25 cellular contexts compared by ENCODE assay signal in the genomic region with DNA sequence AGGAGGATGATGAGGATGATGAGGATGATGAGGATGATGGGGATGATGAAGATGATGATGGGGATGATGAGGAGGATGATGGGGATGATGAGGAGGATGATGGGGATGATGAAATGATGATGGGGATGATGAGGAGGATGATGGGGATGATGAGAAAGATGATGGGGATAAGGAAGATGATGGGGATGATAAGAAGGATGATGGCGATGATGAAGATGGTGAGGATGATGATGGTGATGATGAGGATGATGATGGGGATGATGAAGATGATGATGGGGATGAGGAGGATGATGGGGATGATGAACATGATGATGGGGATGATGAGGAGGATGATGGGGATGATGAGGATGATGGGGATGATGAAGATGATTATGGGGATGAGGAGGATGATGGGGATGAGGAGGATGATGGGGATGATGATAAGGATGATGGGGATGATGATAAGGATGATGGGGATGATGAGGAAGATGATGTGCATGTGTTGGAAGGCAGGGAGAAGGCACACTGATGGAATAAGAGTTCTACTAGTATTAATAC.
"Had no signal": no experiment of that assay in that cellular context is flagged by ENCODE, and none has a peak within 500 bp of the region (broad histone marks: within the 10 kb centered on the region; RNA-seq: fewer than 3 reads in every experiment).

No MANE protein-coding gene starts in this region.

- H3K27me3 Mint-ChIP-seq: naive B cell; natural killer cell treated with Interleukin-12 subunit alpha and Interleukin-12 subunit beta and Interleukin-15 and Interleukin-18, amount 100 ng/mL, for 72 hours; progenitor cell of endocrine pancreas had no signal

- H3K4me3 Mint-ChIP-seq: mesothelial cell of epicardium; naive B cell; natural killer cell treated with Interleukin-12 subunit alpha and Interleukin-12 subunit beta and Interleukin-15 and Interleukin-18, amount 100 ng/mL, for 72 hours; neural crest cell had no signal

- H3K79me2 ChIP-seq: parathyroid adenoma had no signal

- H3K4me1 ChIP-seq: parathyroid adenoma had no signal

- H3K27me3 ChIP-seq: gastrocnemius medialis, heart left ventricle, left lung, stomach, thyroid gland had no signal

- H3K27ac Mint-ChIP-seq: mesothelial cell of epicardium; natural killer cell treated with Interleukin-12 subunit alpha and Interleukin-12 subunit beta and Interleukin-15 and Interleukin-18, amount 100 ng/mL, for 72 hours; progenitor cell of endocrine pancreas had no signal

- H3K36me3 ChIP-seq: gastrocnemius medialis, heart left ventricle, left lung, stomach, thyroid gland had no signal

- H3K4me2 ChIP-seq: smooth muscle cell had no signal

- H3K27ac ChIP-seq: left lung, parathyroid adenoma had no signal

- H2AFZ ChIP-seq: parathyroid adenoma had no signal

- FAIRE-seq: islet of Langerhans had no signal

- H3K4me3 ChIP-seq: gastrocnemius medialis, heart left ventricle, left lung, mucosa of descending colon, smooth muscle cell, stomach, thyroid gland had no signal

- H3K9ac ChIP-seq: parathyroid adenoma had no signal

- DNase-seq: cortex of kidney; effector CD4-positive, alpha-beta T cell; gastrocnemius medialis; heart left ventricle; hippocampal formation; left cardiac atrium; left lung; mesenchymal stem cell; mucosa of descending colon; naive B cell; stimulated activated CD4-positive, alpha-beta T cell treated with anti-CD3 and anti-CD28 coated beads, Interleukin-12 subunit alpha, Interleukin-12 subunit beta, amount 100 ng/mL, for 4 hours; stimulated activated CD4-positive, alpha-beta T cell treated with anti-CD3 and anti-CD28 coated beads, Interleukin-1b, Interleukin-23, amount 100 ng/mL, for 48 hours; stimulated activated CD4-positive, alpha-beta T cell treated with anti-CD3 and anti-CD28 coated beads, Interleukin-4, amount 100 ng/mL, for 1 hour; stimulated activated CD8-positive, alpha-beta memory T cell treated with anti-CD3 and anti-CD28 coated beads, Interleukin-4, amount 100 ng/mL, for 48 hours; stimulated activated naive CD4-positive, alpha-beta T cell treated with Interleukin-2 at 50 U/mL for 16 hours; stomach; thyroid gland; trophoblast cell had no signal

- H3K9me3 ChIP-seq: gastrocnemius medialis, heart left ventricle, left lung, mucosa of descending colon, stomach, thyroid gland had no signal

- H3K36me3 Mint-ChIP-seq: natural killer cell treated with Interleukin-12 subunit alpha and Interleukin-12 subunit beta and Interleukin-15 and Interleukin-18, amount 100 ng/mL, for 72 hours had no signal
